ENCODE assay signal across 22 cellular contexts in genomic region chr13:93752506-93752905, GRCh38.
"Had no signal": no experiment of that assay in that cellular context is flagged by ENCODE, and none has a peak within 500 bp of the region (broad histone marks: within the 10 kb centered on the region; RNA-seq: fewer than 3 reads in every experiment).

No MANE protein-coding gene starts in this region.

- H3K4me3 Mint-ChIP-seq: activated CD8-positive, alpha-beta T cell treated with anti-CD3 and anti-CD28 coated beads for 36 hours; activated naive CD8-positive, alpha-beta T cell; naive B cell had no signal

- H3K27me3 Mint-ChIP-seq: naive B cell had no signal

- H3K4me1 Mint-ChIP-seq: naive B cell had no signal

- H3K27ac Mint-ChIP-seq: activated CD8-positive, alpha-beta T cell treated with anti-CD3 and anti-CD28 coated beads for 36 hours; activated naive CD8-positive, alpha-beta T cell; naive B cell had no signal

- DNase-seq: activated CD8-positive, alpha-beta T cell treated with anti-CD3 and anti-CD28 coated beads for 36 hours; activated gamma-delta T cell treated with Interleukin-2 at 50 U/mL for 16 hours; activated T-cell treated with anti-CD3 and anti-CD28 coated beads, Interleukin-2, amount 50 U/mL, for 48 hours; amygdala; body of pancreas; cortex of kidney; effector CD4-positive, alpha-beta T cell; esophagus squamous epithelium; foreskin fibroblast; left colon; naive B cell; posterior cingulate gyrus; retina; small intestine; stimulated activated CD4-positive, alpha-beta T cell treated with anti-CD3 and anti-CD28 coated beads, Interleukin-4, amount 100 ng/mL, for 4 hours; stimulated activated CD8-positive, alpha-beta memory T cell treated with anti-CD3 and anti-CD28 coated beads, Interleukin-4, amount 100 ng/mL, for 48 hours; stimulated activated naive CD4-positive, alpha-beta T cell treated with Interleukin-2 at 50 U/mL for 16 hours; substantia nigra; T-helper 1 cell; uterus had no signal

- ATAC-seq: activated CD8-positive, alpha-beta T cell treated with anti-CD3 and anti-CD28 coated beads for 36 hours; body of pancreas; left colon had no signal

- H3K4me3 ChIP-seq: body of pancreas, esophagus squamous epithelium, tibial nerve, uterus had no signal

- H3K9me3 Mint-ChIP-seq: activated CD8-positive, alpha-beta T cell treated with anti-CD3 and anti-CD28 coated beads for 36 hours had no signal

- H3K36me3 Mint-ChIP-seq: activated naive CD8-positive, alpha-beta T cell; naive B cell had no signal
